Comparison of ENCODE assay signal across 11 cellular contexts in genomic region chr11:66540598-66540997, GRCh38. TPM values are rescaled to one million over a fixed set of nuclear protein-coding genes. Genes with fewer than 3 reads are reported as not detected.
"Had no signal": no experiment of that assay in that cellular context is flagged by ENCODE, and none has a peak within 500 bp of the region (broad histone marks: within the 10 kb centered on the region; RNA-seq: fewer than 3 reads in every experiment).

No MANE protein-coding gene starts in this region.

RNA-seq across cellular contexts. Expression of gene ACTN3, which starts 6.1 kb away (rescaled TPM):
- total RNA-seq: hepatocyte, kidney epithelial cell, left ventricle myocardium superior, lung microvascular endothelial cell, prostate gland, suprapubic skin, thoracic aorta, upper lobe of right lung had no signal
- polyA plus RNA-seq: naive thymus-derived CD4-positive, alpha-beta T cell; sigmoid colon had no signal

RNA-seq across cellular contexts. Expression of gene CCDC87, which starts 52.3 kb away (rescaled TPM):
- total RNA-seq: mesenteric fat pad had no signal
- polyA plus RNA-seq: hepatocyte; naive thymus-derived CD4-positive, alpha-beta T cell had no signal
